ENCODE assay signal across 8 cellular contexts in genomic region chr22:50326225-50326958, GRCh38. TPM values are rescaled to one million over a fixed set of nuclear protein-coding genes. Genes with fewer than 3 reads are reported as not detected.
DNase-seq lines count a peak whose midpoint lies in the region; FAIRE-seq and TF ChIP-seq lines count a peak whose summit lies in the region.

No MANE protein-coding gene starts in this region.

- TF ChIP-seq EP300 in ovary (IDR thresholded peaks at IDR 0.05) = no peak

- H4K20me1 ChIP-seq in endothelial cell of umbilical vein (replicated peaks; ENCODE audit: control insufficient read depth, extremely low read depth, insufficient read depth, low read length) = no peaks in the 10 kb centered on the region

- H3K9me3 ChIP-seq in endothelial cell of umbilical vein (replicated peaks; ENCODE audit: control insufficient read depth, insufficient read depth, low read length) = no peaks in the 10 kb centered on the region
- H3K9me3 ChIP-seq in ovary = no peaks in the 10 kb centered on the region

- intact Hi-C loops in endothelial cell of umbilical vein (cut with micrococcal nuclease) = loop anchor here (1.0 to 2.0 kb wide), 4 partner anchors 16 to 56 kb away; partner anchors contain the start of genes MAPK11 and PPP6R2
- intact Hi-C loops in ovary (cut with DNase I) = loop anchor here (2.0 to 5.0 kb wide), 3 partner anchors 34 to 52 kb away; no protein-coding TSS in a partner anchor

- no peaks in the 10 kb centered on the region for H3K9me1 ChIP-seq in endothelial cell of umbilical vein (replicated peaks; ENCODE audit: control insufficient read depth, extremely low read depth, insufficient read depth, low read length)

- FAIRE-seq in endothelial cell of umbilical vein (lab: Jason Lieb, UNC) (no peak), urothelium cell line (lab: Jason Lieb, UNC) (no peak)

- no peak overlapping the region for H3K27ac ChIP-seq in endothelial cell of umbilical vein (ENCODE audit: insufficient read depth, low read depth, low read length)
- H3K27ac ChIP-seq in ovary = no peak overlapping the region

- no peak overlapping the region for H3K9ac ChIP-seq in endothelial cell of umbilical vein (replicated peaks; ENCODE audit: extremely low read depth, insufficient read depth, low read length)

- no peaks in the 10 kb centered on the region for H3K79me2 ChIP-seq in endothelial cell of umbilical vein (ENCODE audit: control insufficient read depth, insufficient read depth, low read length)

- H3K4me1 ChIP-seq in endothelial cell of umbilical vein (ENCODE audit: control insufficient read depth, extremely low read depth, insufficient read depth, low read length) = peaks cover 9% of the 10 kb centered on the region
- H3K4me1 ChIP-seq in ovary (ENCODE audit: insufficient read depth) = peaks cover 4% of the 10 kb centered on the region

- peak overlapping the region; percentile 81 for H3K4me2 ChIP-seq in endothelial cell of umbilical vein (ENCODE audit: insufficient read depth, low read length)

- POLR2A ChIA-PET in endothelial cell of umbilical vein (lab: Charles Lee) = no interaction called here

- no TSS peak for BruUV-seq in endothelial cell of umbilical vein (replicated peaks; lab: Mats Ljungman, UMichigan)

- no peaks in the 10 kb centered on the region for H3K36me3 ChIP-seq in endothelial cell of umbilical vein (ENCODE audit: control insufficient read depth in 2 of 2, extremely low read depth in 1 of 2, insufficient read depth in 2 of 2, low read length in 2 of 2)
- H3K36me3 ChIP-seq in ovary = no peaks in the 10 kb centered on the region

- TF ChIP-seq CTCF in LNCaP clone FGC (IDR thresholded peaks at IDR 0.05; ENCODE audit: control insufficient read depth, extremely low read depth, insufficient read depth) (no peak), endothelial cell of umbilical vein (IDR thresholded peaks at IDR 0.05; ENCODE audit: extremely low read depth in 1 of 2, insufficient read depth in 1 of 2, low read depth in 1 of 2, low read length in 2 of 2) (no peak), ovary (IDR thresholded peaks at IDR 0.05) (no peak)

- TF ChIP-seq POLR2A in endothelial cell of umbilical vein (IDR thresholded peaks at IDR 0.05; ENCODE audit: low read depth, low read length) (no peak), ovary (IDR thresholded peaks at IDR 0.05) (no peak)

- 8 to 17% (median 16%) methylated on average over 32 to 57 of the region's 57 CpGs for WGBS in ovary, 3 donors

- DNase-seq in LNCaP clone FGC (ENCODE audit: low read depth) (no peak), endothelial cell of umbilical vein (ENCODE audit: low read depth, low spot score) (no peak), ovary (no peak), KBM-7 (no peak), urothelium cell line (ENCODE audit: low spot score) (no peak), NCI-H345 (lab: John Stamatoyannopoulos, UW) (no peak), AG20443 (ENCODE audit: low spot score) (no peak)

- in situ Hi-C loops in KBM-7 (cut with MboI; ENCODE audit: low pct_unique_long_range_greater_than_20kb, low sequenced_read_pairs) = loop anchor here (10.0 kb wide), 1 partner anchor 52 kb away; the partner anchor contains the start of gene MAPK11

- dilution Hi-C loops in endothelial cell of umbilical vein (cut with MboI; ENCODE audit: extremely low pct_ligation_motif_present, low sequenced_read_pairs) = no loop called here

- peak overlapping the region; percentile 94 for H2AFZ ChIP-seq in endothelial cell of umbilical vein (ENCODE audit: low read depth, low read length)

- H3K4me3 ChIP-seq in GM08714 (ENCODE audit: low read length) (peak overlapping the region; percentile 58; the same call in 1 of the 2 replicates), LNCaP clone FGC (ENCODE audit: low read depth, low read length) (peak overlapping the region; percentile 64), endothelial cell of umbilical vein (replicated peaks in 1 of 3; ENCODE audit: insufficient read depth in 1 of 3, low read depth in 1 of 3, low read length in 3 of 3) (peak overlapping the region; percentile 14 to 56 (median 51)), ovary (peak overlapping the region; percentile 44)

- CTCF ChIA-PET in endothelial cell of umbilical vein (lab: Charles Lee) = interaction anchor here (0.7 to 5.6 kb wide), 10 partner anchors 15 to 75 kb away, joined by 3 to 36 read pairs (median 7); partner anchors contain the start of genes HDAC10 and PLXNB2

- H3K27me3 ChIP-seq in endothelial cell of umbilical vein (ENCODE audit: control insufficient read depth in 2 of 2, insufficient read depth in 2 of 2, low read length in 2 of 2) (no peaks in the 10 kb centered on the region), ovary (no peaks in the 10 kb centered on the region)

TF ChIP-seq in endothelial cell of umbilical vein, 7 proteins besides CTCF, POLR2A, EP300 and RAD21:
- no peak for TF ChIP-seq FOS (IDR thresholded peaks at IDR 0.05; ENCODE audit: borderline replicate concordance, insufficient read depth, low read length)
- TF ChIP-seq JUN (IDR thresholded peaks at IDR 0.05; ENCODE audit: borderline replicate concordance, insufficient read depth, insufficient read length, low read depth) = no peak
- no peak for TF ChIP-seq MYC (IDR thresholded peaks at IDR 0.05; ENCODE audit: low read depth, low read length)
- no peak for TF ChIP-seq GATA2 (IDR thresholded peaks at IDR 0.05; ENCODE audit: insufficient read depth, insufficient read length, low read depth, low read length)
- no peak for TF ChIP-seq EZH2 (IDR thresholded peaks at IDR 0.05; ENCODE audit: borderline replicate concordance, low read depth, low read length, severe bottlenecking)
- no peak for TF ChIP-seq POLR2AphosphoS5 (IDR thresholded peaks at IDR 0.05; ENCODE audit: insufficient read depth, low read depth, low read length)
- no peak for TF ChIP-seq MAX (IDR thresholded peaks at IDR 0.05; ENCODE audit: insufficient read depth, insufficient read length)

RNA-seq across cellular contexts. Expression of gene DENND6B, which starts 0.4 kb away (rescaled TPM):
- total RNA-seq in endothelial cell of umbilical vein (2.9 and 5.9 TPM in 2 replicates), ovary (10 to 100 TPM in 2 of 7 donors, 1 to 10 TPM in 5; 2.6 to 17.3 (median 7.4) TPM)
- polyA plus RNA-seq in endothelial cell of umbilical vein (4.1 and 6.5 TPM in 2 replicates), ovary (1 to 10 TPM in 1 of 2 donors, under 1 TPM in 1; 0.38 to 5.6 TPM)
- 1.4 and 2.5 TPM in 2 replicates for polyA plus RNA-seq in endothelial cell of umbilical vein (2011; cell fraction: cytosol; rRNA removed)
- 12.9 and 20.9 TPM in 2 replicates for polyA plus RNA-seq in endothelial cell of umbilical vein (2011; cell fraction: nucleus; rRNA removed)
- 1.6 and 2.6 TPM in 2 replicates for polyA plus RNA-seq in endothelial cell of umbilical vein (2012)
- 1.7 and 2.1 TPM in 2 replicates for polyA minus RNA-seq in endothelial cell of umbilical vein
- 0.51 TPM for polyA minus RNA-seq in endothelial cell of umbilical vein (2011; cell fraction: cytosol; rRNA and poly(A)+ RNA removed)
- 1.4 and 3.3 TPM in 2 replicates for polyA minus RNA-seq in endothelial cell of umbilical vein (2011; cell fraction: nucleus; rRNA and poly(A)+ RNA removed)

RNA-seq across cellular contexts. Expression of gene PPP6R2, which starts 16.7 kb away (rescaled TPM):
- total RNA-seq in endothelial cell of umbilical vein (46.4 and 54.6 TPM in 2 replicates), ovary (10 to 100 TPM; 30.1 to 52.9 (median 37.8) TPM)
- polyA plus RNA-seq in endothelial cell of umbilical vein (38.6 and 41.2 TPM in 2 replicates), ovary (10 to 100 TPM in 1 of 2 donors, 1 to 10 TPM in 1; 8.2 to 33.4 TPM)
- polyA plus RNA-seq in endothelial cell of umbilical vein (2011; cell fraction: cytosol; rRNA removed) = 29.4 and 36.5 TPM in 2 replicates
- 135 and 137 TPM in 2 replicates for polyA plus RNA-seq in endothelial cell of umbilical vein (2011; cell fraction: nucleus; rRNA removed)
- 27.9 and 28.3 TPM in 2 replicates for polyA plus RNA-seq in endothelial cell of umbilical vein (2012)
- polyA minus RNA-seq in endothelial cell of umbilical vein = 45.8 and 51.7 TPM in 2 replicates
- polyA minus RNA-seq in endothelial cell of umbilical vein (2011; cell fraction: cytosol; rRNA and poly(A)+ RNA removed) = 10.1 TPM
- polyA minus RNA-seq in endothelial cell of umbilical vein (2011; cell fraction: nucleus; rRNA and poly(A)+ RNA removed) = 34.2 and 57.9 TPM in 2 replicates

RNA-seq across cellular contexts. Expression of gene PLXNB2, which starts 18.9 kb away (rescaled TPM):
- total RNA-seq in endothelial cell of umbilical vein (134 and 139 TPM in 2 replicates), ovary (100 to 1,000 TPM; 121 to 274 (median 229) TPM)
- polyA plus RNA-seq in endothelial cell of umbilical vein (82.3 and 113 TPM in 2 replicates), ovary (100 to 1,000 TPM in 1 of 2 donors, 10 to 100 TPM in 1; 26.5 to 135 TPM)
- polyA plus RNA-seq in endothelial cell of umbilical vein (2011; cell fraction: cytosol; rRNA removed) = 57.8 and 72.6 TPM in 2 replicates
- polyA plus RNA-seq in endothelial cell of umbilical vein (2011; cell fraction: nucleus; rRNA removed) = 283 and 338 TPM in 2 replicates
- 73.1 and 80.0 TPM in 2 replicates for polyA plus RNA-seq in endothelial cell of umbilical vein (2012)
- 117 TPM in 2 replicates for polyA minus RNA-seq in endothelial cell of umbilical vein
- 56.3 TPM for polyA minus RNA-seq in endothelial cell of umbilical vein (2011; cell fraction: cytosol; rRNA and poly(A)+ RNA removed)
- polyA minus RNA-seq in endothelial cell of umbilical vein (2011; cell fraction: nucleus; rRNA and poly(A)+ RNA removed) = 65.3 and 136 TPM in 2 replicates

RNA-seq across cellular contexts. Expression of gene MAPK11, which starts 56.2 kb away (rescaled TPM):
- total RNA-seq in endothelial cell of umbilical vein (26.3 and 29.4 TPM in 2 replicates), ovary (10 to 100 TPM in 4 of 7 donors, 1 to 10 TPM in 3; 2.0 to 31.6 (median 12.0) TPM)
- polyA plus RNA-seq in endothelial cell of umbilical vein (22.8 and 30.2 TPM in 2 replicates), ovary (10 to 100 TPM in 1 of 2 donors, under 1 TPM in 1; 0.92 to 13.0 TPM)
- 13.7 and 19.8 TPM in 2 replicates for polyA plus RNA-seq in endothelial cell of umbilical vein (2011; cell fraction: cytosol; rRNA removed)
- polyA plus RNA-seq in endothelial cell of umbilical vein (2011; cell fraction: nucleus; rRNA removed) = 47.9 and 63.7 TPM in 2 replicates
- polyA plus RNA-seq in endothelial cell of umbilical vein (2012) = 19.7 and 28.3 TPM in 2 replicates
- polyA minus RNA-seq in endothelial cell of umbilical vein = 17.9 and 22.1 TPM in 2 replicates
- polyA minus RNA-seq in endothelial cell of umbilical vein (2011; cell fraction: cytosol; rRNA and poly(A)+ RNA removed) = 0.51 TPM
- 11.3 and 17.4 TPM in 2 replicates for polyA minus RNA-seq in endothelial cell of umbilical vein (2011; cell fraction: nucleus; rRNA and poly(A)+ RNA removed)
